ENCODE assay signal across 8 cellular contexts in genomic region chr18:74196220-74197119, GRCh38. TPM values are rescaled to one million over a fixed set of nuclear protein-coding genes. Genes with fewer than 3 reads are reported as not detected.
A peak's percentile ranks its signal among the peaks of the same experiment; 100 is the strongest.
DNase-seq lines count a peak whose midpoint lies in the region; ATAC-seq and TF ChIP-seq lines count a peak whose summit lies in the region.

No MANE protein-coding gene starts in this region.

- peak; percentile 83 for ATAC-seq in HG02763 (IDR thresholded peaks at IDR 0.05; ENCODE audit: unreplicated experiment)

- no peaks in the 10 kb centered on the region for H4K20me1 ChIP-seq in smooth muscle cell (ENCODE audit: low read depth)

- H3K79me2 ChIP-seq in smooth muscle cell (ENCODE audit: low read depth), result no peaks in the 10 kb centered on the region

- TF ChIP-seq CTCF in astrocyte of the spinal cord (IDR thresholded peaks at IDR 0.05; ENCODE audit: low read depth, low read length), result peak; percentile 79
- peak; percentile 97 for TF ChIP-seq CTCF in smooth muscle cell (IDR thresholded peaks at IDR 0.05; ENCODE audit: borderline replicate concordance, insufficient read depth, poor library complexity, severe bottlenecking)

- no peaks in the 10 kb centered on the region for H3K4me1 ChIP-seq in smooth muscle cell (ENCODE audit: low read depth)

- H3K9me3 ChIP-seq in smooth muscle cell (replicated peaks; ENCODE audit: low read depth), result no peaks in the 10 kb centered on the region

- no peaks in the 10 kb centered on the region for H3K36me3 ChIP-seq in smooth muscle cell (ENCODE audit: low read depth)

- H2AFZ ChIP-seq in smooth muscle cell (ENCODE audit: low read depth), result peak overlapping the region; percentile 80

- no peaks in the 10 kb centered on the region for H3K27me3 ChIP-seq in smooth muscle cell (ENCODE audit: low read depth)

- in situ Hi-C loops in astrocyte of the spinal cord (cut with HindIII; ENCODE audit: low sequenced_read_pairs), result no loop called here

- H3K27ac ChIP-seq in smooth muscle cell (ENCODE audit: low read depth), result no peak overlapping the region

- DNase-seq in SIG-M5 treated with dmso at 0.1 percent for 504 hours (lab: John Stamatoyannopoulos, UW; ENCODE audit: unreplicated experiment) (peak; percentile 74), SIG-M5 (lab: John Stamatoyannopoulos, UW) (no peak), NCI-H1092 (lab: John Stamatoyannopoulos, UW) (peak; percentile 60), SW480 (ENCODE audit: low spot score) (peak; percentile 57), astrocyte of the spinal cord (ENCODE audit: low read depth, low spot score) (peak; percentile 74), iPS DF 19.7 (ENCODE audit: low read depth, low spot score) (peak; percentile 38), smooth muscle cell (lab: John Stamatoyannopoulos, UW; ENCODE audit: unreplicated experiment) (no peak)

- no peak overlapping the region for H3K9ac ChIP-seq in smooth muscle cell (ENCODE audit: low read depth)

- no peaks in the 10 kb centered on the region for H3F3A ChIP-seq in smooth muscle cell (ENCODE audit: low read depth)

- peak overlapping the region; percentile 84 for H3K4me2 ChIP-seq in smooth muscle cell

- H3K4me3 ChIP-seq in astrocyte of the spinal cord (ENCODE audit: low read depth, low read length) (no peak overlapping the region), smooth muscle cell (peak overlapping the region; percentile 47)

- 13% methylated on average over 9 of the region's 9 CpGs for WGBS in smooth muscle cell (ENCODE audit: low lambda C conversion rate)

RNA-seq across cellular contexts. Expression of gene TIMM21, which starts 48.1 kb away (rescaled TPM):
- total RNA-seq in smooth muscle cell, result 27.6 and 35.0 TPM in 2 replicates
- 72.6 and 80.8 TPM in 2 replicates for polyA plus RNA-seq in smooth muscle cell

RNA-seq across cellular contexts. Expression of gene FBXO15, which starts 48.8 kb away (rescaled TPM):
- 0.22 and 7.8 TPM in 2 replicates for total RNA-seq in smooth muscle cell
- 2.2 and 2.5 TPM in 2 replicates for polyA plus RNA-seq in smooth muscle cell

Comparison
In these comparisons a context has a peak if more than half of its experiments do, and no peak if none do; other contexts are left out.
1. DNase-seq: peak in SIG-M5 treated with dmso at 0.1 percent for 504 hours (single experiment), NCI-H1092 (single experiment), SW480 (single experiment), astrocyte of the spinal cord (single experiment) and iPS DF 19.7 (single experiment); none in SIG-M5 (single experiment) and smooth muscle cell (single experiment).